In the genomic region with DNA sequence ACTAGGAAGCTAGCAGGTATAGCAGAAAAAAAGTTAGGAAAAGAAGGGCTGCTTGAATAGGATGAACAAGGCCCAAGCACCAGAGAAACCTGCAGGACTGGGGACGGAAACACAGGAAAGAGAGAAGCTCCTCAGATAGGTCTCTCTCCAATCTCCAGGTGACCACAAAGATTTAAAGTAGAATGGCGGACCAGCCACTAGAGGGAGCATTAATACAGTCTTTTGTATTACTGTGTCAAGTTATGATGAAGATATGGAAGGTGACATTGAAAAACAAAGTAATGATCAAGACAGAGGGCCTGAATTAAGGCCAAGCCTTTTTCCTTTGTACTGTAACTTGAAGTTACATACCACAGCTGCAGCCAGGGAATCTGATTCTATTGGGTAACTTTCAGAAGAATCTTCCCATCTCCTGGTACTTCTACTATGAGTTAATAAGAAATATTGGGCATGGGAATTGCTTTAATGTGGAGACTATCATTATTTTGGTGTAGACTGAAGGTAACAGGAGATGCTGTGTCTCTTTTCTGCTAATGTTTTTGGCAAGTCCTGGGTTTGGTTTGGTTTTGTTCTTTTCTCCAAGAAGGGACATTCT, we compare ENCODE assay signal across 9 cellular contexts. TPM values are rescaled to one million over a fixed set of nuclear protein-coding genes. Genes with fewer than 3 reads are reported as not detected.
DNase-seq lines count a peak whose midpoint lies in the region; ATAC-seq and TF ChIP-seq lines count a peak whose summit lies in the region.
"Had no signal": no experiment of that assay in that cellular context is flagged by ENCODE, and none has a peak within 500 bp of the region (broad histone marks: within the 10 kb centered on the region; RNA-seq: fewer than 3 reads in every experiment).

No MANE protein-coding gene starts in this region.

- 24% methylated on average over 2 of the region's 2 CpGs for WGBS in hepatocyte (ENCODE audit: low lambda C conversion rate, missing lambda C conversion rate)

- no peak overlapping the region for H3K4me3 ChIP-seq in hepatocyte

- no peaks in the 10 kb centered on the region for H3K79me2 ChIP-seq in hepatocyte

- peak overlapping the region in 1 of 2 donors; percentile 78 for H3K27ac Mint-ChIP-seq in activated naive CD4-positive, alpha-beta T cell treated with anti-CD3 and anti-CD28 coated beads, Interleukin-2, amount 50 U/mL, for 72 hours

- H4K20me1 ChIP-seq in hepatocyte (ENCODE audit: insufficient read depth, poor library complexity, severe bottlenecking), result no peaks in the 10 kb centered on the region

- H3K4me2 ChIP-seq in hepatocyte, result no peak overlapping the region

- no peaks in the 10 kb centered on the region for H3K9me3 ChIP-seq in hepatocyte (ENCODE audit: low read depth)

- H3K4me1 ChIP-seq in hepatocyte (ENCODE audit: insufficient read depth), result no peaks in the 10 kb centered on the region

- DNase-seq in EL, result peak; percentile 51
- peak; percentile 4 for DNase-seq in SHP77 treated with DMSO at 0.1 percent for 48 hours (lab: John Stamatoyannopoulos, UW)
- DNase-seq in activated naive CD4-positive, alpha-beta T cell treated with anti-CD3 and anti-CD28 coated beads, Interleukin-2, amount 50 U/mL, for 72 hours (ENCODE audit: low spot score in 2 of 2), result peak in 1 of 2 donors; percentile 67
- DNase-seq in hepatocyte (ENCODE audit: low spot score), result peak; percentile 72
- peak; percentile 58 to 75 for DNase-seq in stimulated activated CD4-positive, alpha-beta T cell treated with anti-CD3 and anti-CD28 coated beads, Interleukin-2, amount 100 ng/mL, for 24 hours
- no peak for DNase-seq in NCI-H128 (lab: John Stamatoyannopoulos, UW; ENCODE audit: unreplicated experiment)

- no peaks in the 10 kb centered on the region for H3K9me2 ChIP-seq in hepatocyte (replicated peaks; ENCODE audit: insufficient read depth)

- TF ChIP-seq CTCF in hepatocyte (IDR thresholded peaks at IDR 0.05; ENCODE audit: poor library complexity), result peak; percentile 69

- H3K9me3 Mint-ChIP-seq in activated naive CD4-positive, alpha-beta T cell treated with anti-CD3 and anti-CD28 coated beads, Interleukin-2, amount 50 U/mL, for 72 hours, result peaks cover 3 to 4% of the 10 kb centered on the region in 2 donors

- H2AFZ ChIP-seq in hepatocyte, result no peak overlapping the region

- ATAC-seq in GM19468 (IDR thresholded peaks at IDR 0.05; ENCODE audit: extremely low read depth, unreplicated experiment), result peak; percentile 62
- ATAC-seq in HG03521 (IDR thresholded peaks at IDR 0.05; ENCODE audit: unreplicated experiment), result peak; percentile 80
- ATAC-seq in activated naive CD4-positive, alpha-beta T cell treated with anti-CD3 and anti-CD28 coated beads, Interleukin-2, amount 50 U/mL, for 72 hours, result peak; percentile 25 to 66

- H3K27ac ChIP-seq in hepatocyte, result no peak overlapping the region

- H3K36me3 ChIP-seq in hepatocyte (replicated peaks; ENCODE audit: insufficient read depth, low read depth), result no peaks in the 10 kb centered on the region

- peaks cover 4 to 39% of the 10 kb centered on the region in 2 donors for H3K36me3 Mint-ChIP-seq in activated naive CD4-positive, alpha-beta T cell treated with anti-CD3 and anti-CD28 coated beads, Interleukin-2, amount 50 U/mL, for 72 hours

- no peaks in the 10 kb centered on the region for H3K27me3 ChIP-seq in hepatocyte

RNA-seq across cellular contexts. Expression of gene OR2AG2, which starts 33.8 kb away (rescaled TPM):
- not detected for total RNA-seq in activated naive CD4-positive, alpha-beta T cell treated with anti-CD3 and anti-CD28 coated beads, Interleukin-2, amount 50 U/mL, for 72 hours
- total RNA-seq in hepatocyte, result 0.12 and 0.27 TPM in 2 replicates
- polyA plus RNA-seq in hepatocyte, result not detected in 2 replicates

RNA-seq across cellular contexts. Expression of gene OR2AG1, which starts 44.9 kb away (rescaled TPM):
- not detected for total RNA-seq in activated naive CD4-positive, alpha-beta T cell treated with anti-CD3 and anti-CD28 coated beads, Interleukin-2, amount 50 U/mL, for 72 hours
- total RNA-seq in hepatocyte, result 0.83 TPM in 1 of 2 replicates, not detected in the other
- polyA plus RNA-seq in hepatocyte, result not detected in 2 replicates
- total RNA-seq: frontal cortex had no signal

RNA-seq across cellular contexts. Expression of gene MRPL17, which starts 54.8 kb away (rescaled TPM):
- total RNA-seq in activated naive CD4-positive, alpha-beta T cell treated with anti-CD3 and anti-CD28 coated beads, Interleukin-2, amount 50 U/mL, for 72 hours, result 100 to 1,000 TPM in 1 of 2 donors, 10 to 100 TPM in 1; 92.4 to 104 TPM
- 34.5 and 71.9 TPM in 2 replicates for total RNA-seq in hepatocyte
- 62.7 and 71.9 TPM in 2 replicates for polyA plus RNA-seq in hepatocyte
